Comparison of ENCODE assay signal across 21 cellular contexts in genomic region chr12:26152507-26153102, GRCh38. TPM values are rescaled to one million over a fixed set of nuclear protein-coding genes. Genes with fewer than 3 reads are reported as not detected.
DNase-seq lines count a peak whose midpoint lies in the region; ATAC-seq, FAIRE-seq and TF ChIP-seq lines count a peak whose summit lies in the region.
"Had no signal": no experiment of that assay in that cellular context is flagged by ENCODE, and none has a peak within 500 bp of the region (broad histone marks: within the 10 kb centered on the region; RNA-seq: fewer than 3 reads in every experiment).

No MANE protein-coding gene starts in this region.

- H3K36me3 Mint-ChIP-seq in endothelial cell (ENCODE audit: low read depth, unreplicated experiment): no peaks in the 10 kb centered on the region
- H3K36me3 Mint-ChIP-seq: WTC11 had no signal

- H3K27me3 ChIP-seq in HCT116 (ENCODE audit: insufficient read depth, low read length): no peaks in the 10 kb centered on the region
- H3K27me3 ChIP-seq in SK-N-SH (ENCODE audit: insufficient read depth): no peaks in the 10 kb centered on the region
- H3K27me3 ChIP-seq in gastroesophageal sphincter: no peaks in the 10 kb centered on the region
- no peaks in the 10 kb centered on the region for H3K27me3 ChIP-seq in skeletal muscle tissue (ENCODE audit: control insufficient read depth in 3 of 3, insufficient read depth in 3 of 3, low read length in 3 of 3)
- H3K27me3 ChIP-seq: colonic mucosa, spleen, upper lobe of left lung had no signal

- RAD21 ChIA-PET in HCT116 (lab: Charles Lee; ENCODE audit: low non-redundant PET in 1 of 2, low total read pairs in 2 of 2, uncharacterized antibody in 2 of 2, unreplicated experiment in 2 of 2): no interaction called here

- peak overlapping the region; percentile 55; the same call in 1 of the 2 replicates for H3K27ac ChIP-seq in HCT116 (ENCODE audit: low read depth, low read length)
- H3K27ac ChIP-seq in SK-N-SH (ENCODE audit: low read depth in 2 of 2, low read length in 1 of 2): peak overlapping the region; percentile 65 to 93; a peak in 3 of 4 replicates
- H3K27ac ChIP-seq in gastroesophageal sphincter: peak overlapping the region in 3 of 4 donors; percentile 20 to 67 (median 42)
- H3K27ac ChIP-seq in skeletal muscle tissue (ENCODE audit: low read depth, low read length): peak overlapping the region; percentile 23
- H3K27ac ChIP-seq: colonic mucosa, upper lobe of left lung had no signal

- H3K9me3 ChIP-seq in HCT116 (ENCODE audit: control insufficient read depth in 1 of 2, insufficient read depth in 1 of 2, low read depth in 1 of 2, low read length in 2 of 2) (no peaks in the 10 kb centered on the region), SK-N-SH (no peaks in the 10 kb centered on the region), gastroesophageal sphincter (no peaks in the 10 kb centered on the region), skeletal muscle tissue (ENCODE audit: control insufficient read depth in 3 of 3, low read length in 3 of 3) (no peaks in the 10 kb centered on the region)
- H3K9me3 ChIP-seq: colonic mucosa, spleen, upper lobe of left lung had no signal

- no peaks in the 10 kb centered on the region for H4K20me1 ChIP-seq in HCT116 (ENCODE audit: insufficient read depth)
- H4K20me1 ChIP-seq in SK-N-SH (ENCODE audit: insufficient read depth): no peaks in the 10 kb centered on the region

- no TSS peak for BruUV-seq in HCT116 (replicated peaks; lab: Mats Ljungman, UMichigan)

- peak in 1 of 2 experiments; percentile 41; a peak in 1 of 4 replicates for TF ChIP-seq EP300 in SK-N-SH (IDR thresholded peaks at IDR 0.05; ENCODE audit: borderline replicate concordance in 1 of 2, low read depth in 1 of 2, low read length in 1 of 2)
- no peak for TF ChIP-seq EP300 in gastroesophageal sphincter (IDR thresholded peaks at IDR 0.05)

- intact Hi-C loops in HCT116 (cut with micrococcal nuclease): no loop called here

- H3K4me1 Mint-ChIP-seq in endothelial cell (ENCODE audit: unreplicated experiment): peaks cover 2% of the 10 kb centered on the region

- H3K79me2 ChIP-seq in HCT116 (ENCODE audit: insufficient read depth, low read length): no peaks in the 10 kb centered on the region
- no peaks in the 10 kb centered on the region for H3K79me2 ChIP-seq in SK-N-SH (ENCODE audit: insufficient read depth)

- FAIRE-seq in GM12891 (lab: Jason Lieb, UNC): no peak

- H3K4me3 Mint-ChIP-seq in endothelial cell (ENCODE audit: unreplicated experiment): no peak overlapping the region
- H3K4me3 Mint-ChIP-seq: WTC11 had no signal

- no peak; the same call in 1 of the 2 replicates for ATAC-seq in HCT116
- ATAC-seq in gastroesophageal sphincter: no peak
- no peak for ATAC-seq in HG03280 (IDR thresholded peaks at IDR 0.05; ENCODE audit: unreplicated experiment)
- ATAC-seq: WTC11 had no signal

- TF ChIP-seq RAD21 in HCT116 (IDR thresholded peaks at IDR 0.05; ENCODE audit: low read depth): no peak
- no peak for TF ChIP-seq RAD21 in SK-N-SH (IDR thresholded peaks at IDR 0.05; ENCODE audit: low read length)

- H3K9me3 Mint-ChIP-seq in endothelial cell (ENCODE audit: unreplicated experiment): no peaks in the 10 kb centered on the region
- H3K9me3 Mint-ChIP-seq: activated T-helper 2 cell treated with anti-CD3 and anti-CD28 coated beads, Interferon-gamma antibody, Interleukin-2, Interleukin-4, amounts not matched to agents 10 μg/mL and 5 μg/mL and 100 μg/mL, durations not matched to agents 14 hours and 24 hours and 36 hours had no signal

- H2AFZ ChIP-seq in HCT116 (ENCODE audit: low read depth, low read length, poor library complexity, severe bottlenecking) (peak overlapping the region; percentile 87), SK-N-SH (ENCODE audit: low read depth) (no peak overlapping the region)

- H3K4me3 ChIP-seq in HCT116 (replicated peaks in 1 of 2; ENCODE audit: low read depth in 1 of 2, low read length in 2 of 2) (0 out of 4 replicates have a peak overlapping the region, but pooled peaks of 1 of the 2 experiments have one; percentile 41), SK-N-SH (ENCODE audit: low read depth in 2 of 2, low read length in 1 of 2) (no peak overlapping the region), gastroesophageal sphincter (no peak overlapping the region), skeletal muscle tissue (ENCODE audit: low read length in 3 of 3) (no peak overlapping the region)
- H3K4me3 ChIP-seq: colonic mucosa, spleen, upper lobe of left lung had no signal

- peaks cover 29% of the 10 kb centered on the region for H3F3A ChIP-seq in SK-N-SH (replicated peaks; ENCODE audit: insufficient read depth)

- no peaks in the 10 kb centered on the region for H3K27me3 Mint-ChIP-seq in endothelial cell (ENCODE audit: unreplicated experiment)

- peak overlapping the region; percentile 76 for H3K4me2 ChIP-seq in HCT116 (ENCODE audit: low read length)
- H3K4me2 ChIP-seq in SK-N-SH: peak overlapping the region; percentile 32

- CTCF ChIA-PET in HCT116 (lab: Charles Lee) (no interaction called here), SK-N-SH (lab: Yijun Ruan, JAX) (no interaction called here)

- no peak for DNase-seq in HCT116 (ENCODE audit: low read depth, low spot score)
- DNase-seq in SK-N-SH: no peak
- no peak for DNase-seq in KG1 (lab: John Stamatoyannopoulos, UW)
- DNase-seq in endothelial cell (ENCODE audit: low spot score): no peak
- no peak for DNase-seq in GM12891 (ENCODE audit: insufficient read length, low spot score)
- DNase-seq: activated CD8-positive, alpha-beta memory T cell treated with anti-CD3 and anti-CD28 coated beads for 24 hours; C1 segment of cervical spinal cord; colonic mucosa; DMS153; erythroblast; NCI-H1092; NCI-H82; spleen; stimulated activated naive CD4-positive, alpha-beta T cell; T-helper 1 cell; upper lobe of left lung had no signal

- H3K4me1 ChIP-seq in HCT116 (ENCODE audit: control insufficient read depth in 1 of 2, insufficient read depth in 2 of 2, low read length in 2 of 2) (peaks cover 15 to 26% of the 10 kb centered on the region in 2 experiments), SK-N-SH (ENCODE audit: control insufficient read depth in 1 of 2, insufficient read depth in 2 of 2, low read depth in 1 of 2, low read length in 1 of 2) (peaks cover 2 to 25% of the 10 kb centered on the region in 2 experiments), gastroesophageal sphincter (peaks cover 6 to 37% (median 14%) of the 10 kb centered on the region in 3 donors), skeletal muscle tissue (ENCODE audit: control insufficient read depth in 3 of 3, insufficient read depth in 3 of 3, low read length in 3 of 3) (peaks cover 4 to 11% (median 11%) of the 10 kb centered on the region in 3 donors)
- H3K4me1 ChIP-seq: colonic mucosa had no signal

- TF ChIP-seq POLR2A in HCT116 (IDR thresholded peaks at IDR 0.05; ENCODE audit: borderline replicate concordance, extremely low read depth, insufficient read depth, insufficient read length) (no peak), gastroesophageal sphincter (IDR thresholded peaks at IDR 0.05) (no peak), GM12891 (IDR thresholded peaks at IDR 0.05; ENCODE audit: low read depth, low read length) (no peak)

- H3K9ac ChIP-seq in HCT116 (ENCODE audit: low read length) (no peak overlapping the region), SK-N-SH (peak overlapping the region; percentile 45), skeletal muscle tissue (ENCODE audit: low read depth in 1 of 3, low read length in 3 of 3) (no peak overlapping the region)

- POLR2A ChIA-PET in HCT116 (lab: Charles Lee): no interaction called here
- POLR2A ChIA-PET in SK-N-SH (lab: Yijun Ruan, JAX): no interaction called here

- H3K36me3 ChIP-seq in HCT116 (ENCODE audit: control insufficient read depth in 1 of 2, insufficient read depth in 2 of 2, low read length in 2 of 2): no peaks in the 10 kb centered on the region
- no peaks in the 10 kb centered on the region for H3K36me3 ChIP-seq in SK-N-SH (replicated peaks in 1 of 2; ENCODE audit: control insufficient read depth in 1 of 2, insufficient read depth in 2 of 2, low read length in 1 of 2)
- no peaks in the 10 kb centered on the region for H3K36me3 ChIP-seq in gastroesophageal sphincter
- no peaks in the 10 kb centered on the region for H3K36me3 ChIP-seq in skeletal muscle tissue (ENCODE audit: control insufficient read depth in 3 of 3, insufficient read depth in 3 of 3, low read length in 3 of 3)
- H3K36me3 ChIP-seq: colonic mucosa, spleen, upper lobe of left lung had no signal

- TF ChIP-seq CTCF in HCT116 (IDR thresholded peaks at IDR 0.05 in 2 of 3, conservative IDR thresholded peaks at IDR 0.05 in 1 of 3; ENCODE audit: borderline replicate concordance in 1 of 3, insufficient read depth in 1 of 3, low read depth in 2 of 3, low read length in 2 of 3): no peak
- TF ChIP-seq CTCF in SK-N-SH (IDR thresholded peaks at IDR 0.05): no peak
- TF ChIP-seq CTCF in gastroesophageal sphincter (IDR thresholded peaks at IDR 0.05): no peak
- TF ChIP-seq CTCF in endothelial cell (IDR thresholded peaks at IDR 0.05; ENCODE audit: unreplicated experiment): no peak

- no peaks in the 10 kb centered on the region for H3K9me2 ChIP-seq in HCT116 (ENCODE audit: insufficient read depth)
- no peaks in the 10 kb centered on the region for H3K9me2 ChIP-seq in SK-N-SH

- no peak overlapping the region for H3K27ac Mint-ChIP-seq in endothelial cell (ENCODE audit: unreplicated experiment)
- H3K27ac Mint-ChIP-seq: activated T-helper 2 cell treated with anti-CD3 and anti-CD28 coated beads, Interferon-gamma antibody, Interleukin-2, Interleukin-4, amounts not matched to agents 10 μg/mL and 5 μg/mL and 100 μg/mL, durations not matched to agents 14 hours and 24 hours and 36 hours; WTC11 had no signal

- 48% methylated on average over 2 of the region's 2 CpGs for WGBS in SK-N-SH (ENCODE audit: low lambda C conversion rate)
- 54 to 86% methylated on average over 2 of the region's 2 CpGs for WGBS in gastroesophageal sphincter (ENCODE audit: low coverage in 1 of 2), 2 donors

TF ChIP-seq in SK-N-SH, 30 proteins besides CTCF, POLR2A, EP300 and RAD21 (continues in another document):
- TF ChIP-seq TCF12 (IDR thresholded peaks at IDR 0.05): peak; percentile 43

RNA-seq across cellular contexts. Expression of gene BHLHE41, which starts 27.8 kb away (rescaled TPM):
- 4.7 TPM for total RNA-seq in HCT116 (2021; ENCODE audit: unreplicated experiment)
- 1.7 and 2.5 TPM in 2 replicates for polyA plus RNA-seq in HCT116 (2012)
- 12.8 and 16.1 TPM in 2 replicates for polyA plus RNA-seq in SK-N-SH (2012; rRNA removed)
- 11.9 and 14.0 TPM in 2 replicates for polyA plus RNA-seq in SK-N-SH (2012; cell fraction: cytosol; rRNA removed)
- 58.3 and 79.5 TPM in 2 replicates for polyA plus RNA-seq in SK-N-SH (2012; cell fraction: nucleus; rRNA removed)
- total RNA-seq in gastroesophageal sphincter: 10 to 100 TPM in 3 of 4 donors, 1 to 10 TPM in 1; 5.3 to 91.2 (median 21.7) TPM
- 1.0 TPM for total RNA-seq in skeletal muscle tissue
- 4.0 TPM for total RNA-seq in endothelial cell (ENCODE audit: unreplicated experiment)
- polyA plus RNA-seq in GM12891 (2012; ENCODE audit: low read depth, missing spikeins): 0.35 TPM
- total RNA-seq: activated T-helper 2 cell treated with anti-CD3 and anti-CD28 coated beads, Interferon-gamma antibody, Interleukin-2, Interleukin-4, amounts not matched to agents 10 μg/mL and 5 μg/mL and 100 μg/mL, durations not matched to agents 14 hours and 24 hours and 36 hours had no signal

RNA-seq across cellular contexts. Expression of gene SSPN, which starts 42.8 kb away (rescaled TPM):
- total RNA-seq in HCT116 (2021; ENCODE audit: unreplicated experiment) (0.17 TPM), gastroesophageal sphincter (10 to 100 TPM; 35.9 to 65.4 (median 53.3) TPM), skeletal muscle tissue (56.9 TPM), endothelial cell (ENCODE audit: unreplicated experiment) (2.7 TPM)
- 0.10 TPM in 1 of 2 replicates, not detected in the other for polyA plus RNA-seq in HCT116 (2012)
- 5.9 and 11.7 TPM in 2 replicates for polyA plus RNA-seq in SK-N-SH (2012; rRNA removed)
- polyA plus RNA-seq in SK-N-SH (2012; cell fraction: cytosol; rRNA removed): 7.9 and 9.7 TPM in 2 replicates
- 5.4 and 7.4 TPM in 2 replicates for polyA plus RNA-seq in SK-N-SH (2012; cell fraction: nucleus; rRNA removed)
- 0.39 TPM for polyA plus RNA-seq in GM12891 (2012; ENCODE audit: low read depth, missing spikeins)
- total RNA-seq: activated T-helper 2 cell treated with anti-CD3 and anti-CD28 coated beads, Interferon-gamma antibody, Interleukin-2, Interleukin-4, amounts not matched to agents 10 μg/mL and 5 μg/mL and 100 μg/mL, durations not matched to agents 14 hours and 24 hours and 36 hours had no signal

Comparison
In these comparisons a context has a peak if more than half of its experiments do, and no peak if none do; other contexts are left out.
1. H3K27ac ChIP-seq: peak in every context shown above with its lines; median percentile 79 in SK-N-SH; 55 in HCT116; 42 in gastroesophageal sphincter; 23 in skeletal muscle tissue.
2. RNA of gene SSPN, which starts 42.8 kb away (total RNA-seq): 56.9 TPM in skeletal muscle tissue (single experiment) and 35.9 to 65.4 TPM in gastroesophageal sphincter; 2.7 TPM in endothelial cell (single experiment) and 0.17 TPM in HCT116 (single experiment); every median in the first group is over 10 times any median in the second.
3. Of the 11 proteins assayed by ChIP-seq in both SK-N-SH and HCT116: peak only in SK-N-SH: JUND; only in HCT116: none; in both: none; in neither: 10.